Comparison of ENCODE assay signal across 29 cellular contexts in genomic region chr12:46537387-46537959, GRCh38.
"Had no signal": no experiment of that assay in that cellular context is flagged by ENCODE, and none has a peak within 500 bp of the region (broad histone marks: within the 10 kb centered on the region; RNA-seq: fewer than 3 reads in every experiment).

No MANE protein-coding gene starts in this region.

- H3K27ac ChIP-seq: ascending aorta, body of pancreas, Peyer's patch, RWPE1, SJCRH30 had no signal

- DNase-seq: activated CD4-positive, alpha-beta memory T cell treated with anti-CD3 and anti-CD28 coated beads for 36 hours; activated CD4-positive, alpha-beta T cell treated with anti-CD3 and anti-CD28 coated beads, Interleukin-2, amount 10 ng/mL, durations not matched to agents 7 days and 5 days; activated CD4-positive, CD25-positive, alpha-beta regulatory T cell; activated CD8-positive, alpha-beta memory T cell treated with anti-CD3 and anti-CD28 coated beads for 24 hours; activated effector memory CD4-positive, alpha-beta T cell treated with anti-CD3 and anti-CD28 coated beads, Interleukin-2, amount 50 U/mL, for 16 hours; activated naive CD4-positive, alpha-beta T cell treated with Interleukin-2 at 50 U/mL for 16 hours; activated naive CD8-positive, alpha-beta T cell treated with anti-CD3 and anti-CD28 coated beads, Interleukin-2, amount 50 U/mL, for 24 hours; activated T-cell treated with anti-CD3 and anti-CD28 coated beads, Interleukin-2, amount 50 U/mL, for 4 hours; amniotic stem cell; body of pancreas; KBM-7; NCI-H1092; NCI-H1417; NCI-H1930; NCI-H2171; NCI-H2227 treated with DMSO at 0.1 percent for 48 hours; NCI-H526; NCI-H774; OCI-M1; Peyer's patch; Right ventricle myocardium superior; SJCRH30; SW 1271 had no signal

- ATAC-seq: activated naive CD4-positive, alpha-beta T cell treated with anti-CD3 and anti-CD28 coated beads, Interleukin-2, amount 50 U/mL, for 72 hours; activated naive CD8-positive, alpha-beta T cell treated with anti-CD3 and anti-CD28 coated beads, Interleukin-2, amount 50 U/mL, for 24 hours; activated T-cell treated with anti-CD3 and anti-CD28 coated beads, Interleukin-2, amount 50 U/mL, for 4 hours; body of pancreas; SK-N-SH treated with all-trans-retinoic acid at 6 μM for 48 hours had no signal

- H3K9me3 ChIP-seq: ascending aorta, Peyer's patch, SJCRH30 had no signal

- H3K27me3 ChIP-seq: ascending aorta, body of pancreas, Peyer's patch, SJCRH30 had no signal

- H3K36me3 ChIP-seq: ascending aorta, Peyer's patch, SJCRH30 had no signal

- H3K4me1 ChIP-seq: ascending aorta, body of pancreas, Peyer's patch, SJCRH30 had no signal

- H3K9me3 Mint-ChIP-seq: central memory CD8-positive, alpha-beta T cell had no signal

- H3K4me3 ChIP-seq: ascending aorta, body of pancreas, Peyer's patch, SJCRH30 had no signal

- H3K4me3 Mint-ChIP-seq: activated CD4-positive, alpha-beta memory T cell treated with anti-CD3 and anti-CD28 coated beads for 36 hours; activated CD4-positive, alpha-beta T cell treated with anti-CD3 and anti-CD28 coated beads, Interleukin-2, amount 10 ng/mL, durations not matched to agents 7 days and 5 days; activated naive CD8-positive, alpha-beta T cell treated with anti-CD3 and anti-CD28 coated beads, Interleukin-2, amount 50 U/mL, for 24 hours; activated T-cell treated with anti-CD3 and anti-CD28 coated beads, Interleukin-2, amount 50 U/mL, for 4 hours; central memory CD8-positive, alpha-beta T cell; T-helper 1 cell treated with Interleukin-12 subunit alpha and Interleukin-12 subunit beta and Interleukin-4 antibody, amounts not matched to agents 30 μg/mL and 1 μg/mL, for 36 hours had no signal

- H3K27me3 Mint-ChIP-seq: activated CD4-positive, alpha-beta memory T cell treated with anti-CD3 and anti-CD28 coated beads for 36 hours; activated CD4-positive, alpha-beta T cell treated with anti-CD3 and anti-CD28 coated beads, Interleukin-2, amount 10 ng/mL, durations not matched to agents 7 days and 5 days; activated naive CD8-positive, alpha-beta T cell treated with anti-CD3 and anti-CD28 coated beads, Interleukin-2, amount 50 U/mL, for 24 hours; central memory CD8-positive, alpha-beta T cell had no signal

- H3K27ac Mint-ChIP-seq: activated CD4-positive, alpha-beta memory T cell treated with anti-CD3 and anti-CD28 coated beads for 36 hours; activated CD4-positive, alpha-beta T cell treated with anti-CD3 and anti-CD28 coated beads, Interleukin-2, amount 10 ng/mL, durations not matched to agents 7 days and 5 days; activated naive CD8-positive, alpha-beta T cell treated with anti-CD3 and anti-CD28 coated beads, Interleukin-2, amount 50 U/mL, for 24 hours; T-helper 1 cell treated with Interleukin-12 subunit alpha and Interleukin-12 subunit beta and Interleukin-4 antibody, amounts not matched to agents 30 μg/mL and 1 μg/mL, for 36 hours had no signal
